14 cellular contexts compared by ENCODE assay signal in genomic region chr18:3653859-3654441, GRCh38.
DNase-seq lines count a peak whose midpoint lies in the region; ATAC-seq and TF ChIP-seq lines count a peak whose summit lies in the region.
"Had no signal": no experiment of that assay in that cellular context is flagged by ENCODE, and none has a peak within 500 bp of the region (broad histone marks: within the 10 kb centered on the region; RNA-seq: fewer than 3 reads in every experiment).

No MANE protein-coding gene starts in this region.

- TF ChIP-seq CTCF in smooth muscle cell (IDR thresholded peaks at IDR 0.05; ENCODE audit: borderline replicate concordance, insufficient read depth, poor library complexity, severe bottlenecking) (no peak), lower leg skin (IDR thresholded peaks at IDR 0.05) (no peak)

- WGBS in smooth muscle cell (ENCODE audit: low lambda C conversion rate) = 84% methylated on average over 12 of the region's 12 CpGs
- WGBS in lower leg skin, 2 donors = 92 to 96% methylated on average over 12 of the region's 12 CpGs

- H3K27me3 Mint-ChIP-seq in activated T-cell treated with anti-CD3 and anti-CD28 coated beads, Interleukin-2, amount 50 U/mL, for 24 hours = no peaks in the 10 kb centered on the region

- ATAC-seq in HG03280 (IDR thresholded peaks at IDR 0.05; ENCODE audit: unreplicated experiment) = no peak

- no peak for DNase-seq in activated T-cell treated with anti-CD3 and anti-CD28 coated beads, Interleukin-2, amount 50 U/mL, for 24 hours
- no peak for DNase-seq in activated T-cell treated with anti-CD3 and anti-CD28 coated beads, Interleukin-2, amount 50 U/mL, for 48 hours
- peak in 1 of 2 experiments; percentile 15 for DNase-seq in SJSA1 (ENCODE audit: low read depth in 1 of 2, low spot score in 2 of 2)
- no peak for DNase-seq in smooth muscle cell (lab: John Stamatoyannopoulos, UW; ENCODE audit: unreplicated experiment)
- no peak for DNase-seq in activated CD4-positive, CD25-positive, alpha-beta regulatory T cell treated with anti-CD3 and anti-CD28 coated beads, Interleukin-2, amount 50 U/mL, for 72 hours
- DNase-seq in lower leg skin (ENCODE audit: low spot score in 2 of 2) = no peak
- DNase-seq: activated gamma-delta T cell treated with Interleukin-2 at 50 U/mL for 16 hours, NCI-H187 treated with DMSO at 0.1 percent for 48 hours, NCI-H748 treated with DMSO at 0.1 percent for 48 hours, occipital lobe, upper lobe of left lung had no signal

- no peaks in the 10 kb centered on the region for H3K36me3 ChIP-seq in SJSA1
- no peaks in the 10 kb centered on the region for H3K36me3 ChIP-seq in smooth muscle cell (ENCODE audit: low read depth)
- H3K36me3 ChIP-seq: upper lobe of left lung had no signal

- no peaks in the 10 kb centered on the region for H3K79me2 ChIP-seq in smooth muscle cell (ENCODE audit: low read depth)

- no peaks in the 10 kb centered on the region for H3K9me3 ChIP-seq in SJSA1 (replicated peaks)
- H3K9me3 ChIP-seq in smooth muscle cell (replicated peaks; ENCODE audit: low read depth) = no peaks in the 10 kb centered on the region
- H3K9me3 ChIP-seq: upper lobe of left lung had no signal

- peaks cover 19% of the 10 kb centered on the region for H3F3A ChIP-seq in smooth muscle cell (ENCODE audit: low read depth)

- intact Hi-C loops in lower leg skin (cut with DNase I; ENCODE audit: low total_unique reads) = no loop called here

- H3K9ac ChIP-seq in smooth muscle cell (ENCODE audit: low read depth) = peak overlapping the region; percentile 85

- TF ChIP-seq POLR2A in lower leg skin (IDR thresholded peaks at IDR 0.05) = no peak

- no peak overlapping the region for H3K4me3 Mint-ChIP-seq in activated T-cell treated with anti-CD3 and anti-CD28 coated beads, Interleukin-2, amount 50 U/mL, for 24 hours
- H3K4me3 Mint-ChIP-seq: central memory CD8-positive, alpha-beta T cell had no signal

- H3K27ac ChIP-seq in SJSA1 (peak overlapping the region; percentile 91), cingulate gyrus (ENCODE audit: low read depth, low read length) (peak overlapping the region; percentile 3), smooth muscle cell (ENCODE audit: low read depth) (peak overlapping the region; percentile 97)

- peaks cover 5% of the 10 kb centered on the region for H3K9me3 Mint-ChIP-seq in activated T-cell treated with anti-CD3 and anti-CD28 coated beads, Interleukin-2, amount 50 U/mL, for 24 hours
- H3K9me3 Mint-ChIP-seq: central memory CD8-positive, alpha-beta T cell had no signal

- peaks cover 56% of the 10 kb centered on the region for H3K4me1 ChIP-seq in SJSA1 (replicated peaks)
- H3K4me1 ChIP-seq in smooth muscle cell (ENCODE audit: low read depth) = peaks cover 21% of the 10 kb centered on the region

- H3K4me2 ChIP-seq in smooth muscle cell = peak overlapping the region; percentile 71

- no peak overlapping the region for H3K4me3 ChIP-seq in SJSA1
- no peak overlapping the region for H3K4me3 ChIP-seq in smooth muscle cell
- no peak overlapping the region for H3K4me3 ChIP-seq in lower leg skin (ENCODE audit: low read depth, poor library complexity, severe bottlenecking)
- H3K4me3 ChIP-seq: upper lobe of left lung had no signal

- H3K27ac Mint-ChIP-seq in activated T-cell treated with anti-CD3 and anti-CD28 coated beads, Interleukin-2, amount 50 U/mL, for 24 hours = peak overlapping the region; percentile 73

- no peak overlapping the region for H2AFZ ChIP-seq in smooth muscle cell (ENCODE audit: low read depth)

- H3K27me3 ChIP-seq in SJSA1 (replicated peaks) (no peaks in the 10 kb centered on the region), smooth muscle cell (ENCODE audit: low read depth) (no peaks in the 10 kb centered on the region)
- H3K27me3 ChIP-seq: upper lobe of left lung had no signal

- H3K36me3 Mint-ChIP-seq in activated T-cell treated with anti-CD3 and anti-CD28 coated beads, Interleukin-2, amount 50 U/mL, for 24 hours (ENCODE audit: low read depth) = peaks cover 2% of the 10 kb centered on the region

- no peaks in the 10 kb centered on the region for H4K20me1 ChIP-seq in smooth muscle cell (ENCODE audit: low read depth)

- peaks cover 34% of the 10 kb centered on the region for H3K4me1 Mint-ChIP-seq in activated T-cell treated with anti-CD3 and anti-CD28 coated beads, Interleukin-2, amount 50 U/mL, for 24 hours (ENCODE audit: low read depth)

Comparison
In these comparisons a context has a peak if more than half of its experiments do, and no peak if none do; other contexts are left out.
1. H3K27ac ChIP-seq: peak in every context shown above with its lines; median percentile 97 in smooth muscle cell; 91 in SJSA1; 3 in cingulate gyrus.